ENCODE assay signal across 8 cellular contexts in genomic region chr2:237923507-237924163, GRCh38. TPM values are rescaled to one million over a fixed set of nuclear protein-coding genes. Genes with fewer than 3 reads are reported as not detected.
DNase-seq lines count a peak whose midpoint lies in the region; ATAC-seq, FAIRE-seq and TF ChIP-seq lines count a peak whose summit lies in the region.

No MANE protein-coding gene starts in this region.

- H3K4me1 Mint-ChIP-seq in astrocyte (ENCODE audit: low read depth, unreplicated experiment): no peaks in the 10 kb centered on the region

- FAIRE-seq in astrocyte (lab: Jason Lieb, UNC): no peak

- no peaks in the 10 kb centered on the region for H3K79me2 ChIP-seq in astrocyte (ENCODE audit: insufficient read depth, low read length)

- H3K4me1 ChIP-seq in astrocyte (ENCODE audit: insufficient read depth, low read length): no peaks in the 10 kb centered on the region
- peaks cover 6% of the 10 kb centered on the region; the same call in 1 of the 2 replicates for H3K4me1 ChIP-seq in iPS DF 6.9 (ENCODE audit: control insufficient read depth, insufficient read depth, low read length)

- DNase-seq in NCI-H524 (lab: John Stamatoyannopoulos, UW) (peak; percentile 7 to 50), NCI-H524 treated with DMSO at 0.1 percent for 48 hours (lab: John Stamatoyannopoulos, UW) (no peak), HPDE6-E6E7 (ENCODE audit: extremely low spot score) (peak; percentile 22), T-helper 22 cell (ENCODE audit: low read depth) (peak; percentile 33), astrocyte (ENCODE audit: low read depth) (peak; percentile 16), iPS DF 6.9 (ENCODE audit: low read depth, low spot score) (peak; percentile 25)
- DNase-seq in stimulated activated CD4-positive, alpha-beta T cell treated with anti-CD3 and anti-CD28 coated beads, Interleukin-12 subunit alpha, Interleukin-12 subunit beta, amount 100 ng/mL, for 4 hours: peak; percentile 83

- H3K27me3 ChIP-seq in astrocyte (ENCODE audit: insufficient read depth, low read length) (no peaks in the 10 kb centered on the region), iPS DF 6.9 (ENCODE audit: control insufficient read depth, insufficient read depth, low read length) (no peaks in the 10 kb centered on the region)

- H3K4me3 Mint-ChIP-seq in astrocyte (ENCODE audit: unreplicated experiment): no peak overlapping the region

- peaks cover 19% of the 10 kb centered on the region for H3K27me3 Mint-ChIP-seq in astrocyte (ENCODE audit: low read depth, unreplicated experiment)

- no peaks in the 10 kb centered on the region for H4K20me1 ChIP-seq in astrocyte (ENCODE audit: insufficient read depth, low read length)

- ATAC-seq in GM21423 (IDR thresholded peaks at IDR 0.05; ENCODE audit: unreplicated experiment): no peak

- peaks cover 3% of the 10 kb centered on the region for H3K9me3 Mint-ChIP-seq in astrocyte (ENCODE audit: unreplicated experiment)

- WGBS in iPS DF 6.9 (ENCODE audit: insufficient coverage, insufficient read length): no CpG with 5 or more reads among the region's 32 CpGs

- peak overlapping the region; percentile 55 for H3K4me2 ChIP-seq in astrocyte (ENCODE audit: low read length)

- peak; percentile 55 for TF ChIP-seq CTCF in astrocyte (IDR thresholded peaks at IDR 0.05; ENCODE audit: insufficient read depth, low read depth, low read length)

- peaks cover 2% of the 10 kb centered on the region for H3K36me3 Mint-ChIP-seq in astrocyte (ENCODE audit: low read depth, unreplicated experiment)

- H3K36me3 ChIP-seq in astrocyte (ENCODE audit: insufficient read depth, low read length): no peaks in the 10 kb centered on the region
- no peaks in the 10 kb centered on the region for H3K36me3 ChIP-seq in iPS DF 6.9 (ENCODE audit: control insufficient read depth, insufficient read depth, low read length)

- no peak overlapping the region for H3K9ac ChIP-seq in astrocyte (ENCODE audit: low read length)

- H3K4me3 ChIP-seq in astrocyte (ENCODE audit: insufficient read depth, low read depth, low read length): no peak overlapping the region
- H3K4me3 ChIP-seq in iPS DF 6.9 (ENCODE audit: low read length): no peak overlapping the region

- no peak overlapping the region for H3K27ac ChIP-seq in astrocyte (ENCODE audit: low read depth, low read length)
- no peak overlapping the region for H3K27ac ChIP-seq in iPS DF 6.9 (ENCODE audit: low read length)

- H3K9me3 ChIP-seq in astrocyte (ENCODE audit: insufficient read depth, low read depth, low read length): no peaks in the 10 kb centered on the region
- no peaks in the 10 kb centered on the region for H3K9me3 ChIP-seq in iPS DF 6.9 (ENCODE audit: control insufficient read depth, insufficient read depth, low read length)

- H2AFZ ChIP-seq in astrocyte (ENCODE audit: low read depth, low read length): peak overlapping the region; percentile 68

- H3K27ac Mint-ChIP-seq in astrocyte (ENCODE audit: unreplicated experiment): no peak overlapping the region

RNA-seq across cellular contexts. Expression of gene UBE2F, which starts 43.2 kb away (rescaled TPM):
- total RNA-seq in astrocyte: 56.8 and 67.1 TPM in 2 replicates
